Comparison of ENCODE assay signal across 16 cellular contexts in the genomic region with DNA sequence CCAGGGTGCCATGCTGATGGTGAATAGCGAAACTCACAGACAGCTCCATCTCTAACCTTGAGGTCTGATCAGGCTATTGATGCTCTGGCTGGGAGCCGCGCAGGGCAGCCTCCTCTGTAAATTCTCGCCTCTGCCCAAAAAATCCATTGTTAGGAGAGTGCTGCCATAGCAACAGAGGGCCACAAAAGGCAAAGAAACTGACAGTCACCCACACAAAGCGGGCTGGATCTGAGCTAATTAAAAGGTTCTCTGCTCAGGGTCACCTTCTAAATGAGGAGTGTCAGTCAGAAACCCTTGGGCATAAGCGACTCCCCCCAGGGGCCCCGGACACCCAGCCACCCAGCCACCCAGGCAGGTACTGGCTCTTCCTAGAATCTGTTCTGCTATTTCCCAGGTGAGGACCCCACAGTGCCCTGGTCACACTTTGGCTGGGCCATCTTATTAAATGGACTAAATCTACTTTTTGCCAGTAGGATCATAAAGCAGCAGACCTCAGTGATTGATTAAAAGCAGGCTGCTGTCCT.
DNase-seq lines count a peak whose midpoint lies in the region; ATAC-seq and TF ChIP-seq lines count a peak whose summit lies in the region.
"Had no signal": no experiment of that assay in that cellular context is flagged by ENCODE, and none has a peak within 500 bp of the region (broad histone marks: within the 10 kb centered on the region; RNA-seq: fewer than 3 reads in every experiment).

No MANE protein-coding gene starts in this region.

- H2BK15ac ChIP-seq in neuronal stem cell (ENCODE audit: low read length), result no peak overlapping the region

- no peak for TF ChIP-seq CTCF in esophagus muscularis mucosa (IDR thresholded peaks at IDR 0.05)

- H3K4me1 ChIP-seq in esophagus muscularis mucosa, result no peaks in the 10 kb centered on the region
- H3K4me1 ChIP-seq in neuronal stem cell (ENCODE audit: control insufficient read depth in 2 of 2, insufficient read depth in 1 of 2, low read depth in 1 of 2, low read length in 2 of 2), result peaks cover 7 to 11% of the 10 kb centered on the region in 2 donors
- H3K4me1 ChIP-seq in aorta (ENCODE audit: control insufficient read depth in 1 of 2, insufficient read depth in 2 of 2, low read length in 2 of 2), result no peaks in the 10 kb centered on the region

- H2BK12ac ChIP-seq in neuronal stem cell (ENCODE audit: low read length), result no peak overlapping the region

- H3K27me3 ChIP-seq in esophagus muscularis mucosa (no peaks in the 10 kb centered on the region), neuronal stem cell (ENCODE audit: control insufficient read depth in 3 of 3, insufficient read depth in 3 of 3, low read depth in 1 of 3, low read length in 3 of 3) (no peaks in the 10 kb centered on the region), aorta (ENCODE audit: control insufficient read depth in 1 of 2, insufficient read depth in 2 of 2, low read length in 1 of 2) (no peaks in the 10 kb centered on the region)

- DNase-seq in NCI-H2227 (lab: John Stamatoyannopoulos, UW; ENCODE audit: unreplicated experiment) (peak; percentile 16), NCI-H2227 treated with DMSO at 0.1 percent for 48 hours (lab: John Stamatoyannopoulos, UW) (no peak), esophagus muscularis mucosa (ENCODE audit: extremely low spot score) (peak; percentile 42), neuronal stem cell (ENCODE audit: low spot score) (peak; percentile 80), NCI-H1436 (lab: John Stamatoyannopoulos, UW) (no peak), aorta (no peak)
- DNase-seq: 8988T; ACHN; C1 segment of cervical spinal cord; Calu3; CD4-positive, alpha-beta T cell; DMS 273 treated with DMSO at 0.1 percent for 48 hours; GOT3; H9 had no signal

- no peak overlapping the region for H2BK5ac ChIP-seq in neuronal stem cell (ENCODE audit: low read length)

- no peak overlapping the region for H3K4me2 ChIP-seq in neuronal stem cell (ENCODE audit: insufficient read depth, low read length, poor library complexity, severe bottlenecking)

- no peak for TF ChIP-seq EP300 in esophagus muscularis mucosa (IDR thresholded peaks at IDR 0.05)

- no peak overlapping the region for H2AK5ac ChIP-seq in neuronal stem cell (ENCODE audit: low read depth, low read length)

- H3K9me3 ChIP-seq in esophagus muscularis mucosa, result no peaks in the 10 kb centered on the region
- H3K9me3 ChIP-seq in neuronal stem cell (replicated peaks in 1 of 2; ENCODE audit: control insufficient read depth in 2 of 2, insufficient read depth in 1 of 2, low read depth in 1 of 2, low read length in 2 of 2), result peaks cover 0 to 1% of the 10 kb centered on the region in 2 donors
- no peaks in the 10 kb centered on the region for H3K9me3 ChIP-seq in aorta (ENCODE audit: control insufficient read depth, low read length)

- intact Hi-C loops in esophagus muscularis mucosa (cut with DNase I) (no loop called here), aorta (cut with DNase I) (no loop called here)

- H3K9ac ChIP-seq in neuronal stem cell (ENCODE audit: low read depth, low read length, poor library complexity), result no peak overlapping the region

- H3K36me3 ChIP-seq in esophagus muscularis mucosa (no peaks in the 10 kb centered on the region), neuronal stem cell (replicated peaks in 1 of 2; ENCODE audit: control insufficient read depth in 2 of 2, insufficient read depth in 2 of 2, low read length in 2 of 2) (no peaks in the 10 kb centered on the region), aorta (ENCODE audit: control insufficient read depth in 1 of 2, insufficient read depth in 2 of 2, low read length in 1 of 2) (no peaks in the 10 kb centered on the region)

- H3K4ac ChIP-seq in neuronal stem cell (ENCODE audit: low read length), result no peak overlapping the region

- no peak overlapping the region for H3K18ac ChIP-seq in neuronal stem cell (ENCODE audit: low read length)

- H3K27ac ChIP-seq in esophagus muscularis mucosa (replicated peaks in 1 of 4) (no peak overlapping the region), neuronal stem cell (replicated peaks; ENCODE audit: low read length) (no peak overlapping the region), aorta (ENCODE audit: low read depth in 1 of 2, low read length in 2 of 2) (no peak overlapping the region)

- H4K91ac ChIP-seq in neuronal stem cell (ENCODE audit: low read depth, low read length, poor library complexity), result no peak overlapping the region

- no peak overlapping the region for H2AFZ ChIP-seq in neuronal stem cell (ENCODE audit: low read length)

- ATAC-seq in HG03139 (IDR thresholded peaks at IDR 0.05; ENCODE audit: unreplicated experiment), result no peak
- no peak for ATAC-seq in aorta (ENCODE audit: low FRiP score)
- ATAC-seq: GM12878 had no signal

- no peak overlapping the region for H2BK120ac ChIP-seq in neuronal stem cell (ENCODE audit: low read depth, low read length)

- no peak overlapping the region for H4K8ac ChIP-seq in neuronal stem cell (ENCODE audit: low read depth, low read length)

- H3K23ac ChIP-seq in neuronal stem cell (ENCODE audit: low read depth, low read length, poor library complexity), result no peak overlapping the region

- H3K79me1 ChIP-seq in neuronal stem cell (ENCODE audit: low read depth, low read length), result no peaks in the 10 kb centered on the region

- H3K4me3 ChIP-seq in esophagus muscularis mucosa, result no peak overlapping the region
- no peak overlapping the region for H3K4me3 ChIP-seq in neuronal stem cell (ENCODE audit: low read length in 2 of 2)
- H3K4me3 ChIP-seq in aorta (ENCODE audit: low read length in 2 of 2), result no peak overlapping the region
- H3K4me3 ChIP-seq: GM12878 had no signal

- no peak for TF ChIP-seq POLR2A in esophagus muscularis mucosa (IDR thresholded peaks at IDR 0.05; ENCODE audit: low read depth)

- no peak overlapping the region for H3K14ac ChIP-seq in neuronal stem cell (ENCODE audit: low read length)

- 81% methylated on average over 7 of the region's 7 CpGs for WGBS in esophagus muscularis mucosa
- WGBS in neuronal stem cell (ENCODE audit: extremely low coverage in 2 of 2, insufficient read length in 2 of 2, insufficient replicate concordance in 1 of 2), 2 donors, result no CpG with 5 or more reads among the region's 7 CpGs
- WGBS in aorta, 2 donors, result 84 to 91% methylated on average over 7 of the region's 7 CpGs

Comparison
In these comparisons a context has a peak if more than half of its experiments do, and no peak if none do; other contexts are left out.
1. DNase-seq: peak in NCI-H2227 (single experiment), esophagus muscularis mucosa (single experiment) and neuronal stem cell (single experiment); none in NCI-H2227 treated with DMSO at 0.1 percent for 48 hours (single experiment), NCI-H1436 (single experiment) and aorta (0 of 2).